ENCODE assay signal across 8 cellular contexts in the genomic region with DNA sequence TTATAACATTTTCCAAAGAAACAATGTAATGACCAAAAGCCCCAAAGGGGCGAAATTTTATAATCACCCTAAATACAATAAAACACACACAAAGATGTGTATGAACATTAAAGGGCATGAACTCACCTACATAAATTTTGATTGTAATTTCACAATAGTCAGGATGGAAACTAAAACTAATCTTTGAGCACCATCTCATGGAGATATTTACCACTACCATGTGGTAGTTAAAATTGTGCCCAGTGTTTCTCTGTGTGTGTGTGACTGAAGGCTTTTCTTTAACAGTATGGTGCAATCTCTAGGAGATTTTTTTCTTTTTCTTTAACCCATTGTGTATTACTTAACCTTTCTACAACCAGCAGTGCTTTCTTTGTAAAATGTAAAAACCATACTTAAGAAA. TPM values are rescaled to one million over a fixed set of nuclear protein-coding genes. Genes with fewer than 3 reads are reported as not detected.
DNase-seq lines count a peak whose midpoint lies in the region; TF ChIP-seq lines count a peak whose summit lies in the region.

No MANE protein-coding gene starts in this region.

- peak; percentile 39 for TF ChIP-seq CTCF in nephron progenitor cell (IDR thresholded peaks at IDR 0.05)

- no peak overlapping the region for H3K4me3 Mint-ChIP-seq in nephron progenitor cell

- H3K9me3 Mint-ChIP-seq in nephron progenitor cell, result no peaks in the 10 kb centered on the region

- H3K36me3 Mint-ChIP-seq in nephron progenitor cell (ENCODE audit: low read depth), result no peaks in the 10 kb centered on the region

- no peak overlapping the region for H3K27ac Mint-ChIP-seq in nephron progenitor cell

- peak; percentile 27 for DNase-seq in NCI-H1105 treated with DMSO at 0.1 percent for 48 hours (lab: John Stamatoyannopoulos, UW)
- no peak for DNase-seq in NCI-H1105 (lab: John Stamatoyannopoulos, UW)
- DNase-seq in NCI-H69 (lab: John Stamatoyannopoulos, UW), result peak; percentile 73
- DNase-seq in dermis blood vessel endothelial cell, result peak; percentile 50
- DNase-seq in nephron progenitor cell, result no peak
- DNase-seq in germinal center (ENCODE audit: low spot score), result no peak
- DNase-seq in occipital lobe (lab: John Stamatoyannopoulos, UW), result no peak
- DNase-seq in islet precursor cell, result no peak

- peaks cover 10% of the 10 kb centered on the region for H3K4me1 Mint-ChIP-seq in nephron progenitor cell

- H3K27me3 Mint-ChIP-seq in nephron progenitor cell (ENCODE audit: low read depth, poor library complexity), result peaks cover 15% of the 10 kb centered on the region

RNA-seq across cellular contexts. Expression of a gene that starts 19.7 kb away (rescaled TPM):
- total RNA-seq in dermis blood vessel endothelial cell (under 0.01 TPM in 2 replicates), occipital lobe (0.47 TPM)

RNA-seq across cellular contexts. Expression of a gene that starts 53.0 kb away (rescaled TPM):
- total RNA-seq in dermis blood vessel endothelial cell, result 40.2 and 45.5 TPM in 2 replicates
- 39.1 TPM for total RNA-seq in occipital lobe

Comparison
In these comparisons a context has a peak if more than half of its experiments do, and no peak if none do; other contexts are left out.
1. DNase-seq: peak in NCI-H1105 treated with DMSO at 0.1 percent for 48 hours (single experiment), NCI-H69 (single experiment) and dermis blood vessel endothelial cell (single experiment); none in NCI-H1105 (single experiment), nephron progenitor cell (single experiment), germinal center (single experiment), occipital lobe (single experiment) and islet precursor cell (single experiment).